In the genomic region with DNA sequence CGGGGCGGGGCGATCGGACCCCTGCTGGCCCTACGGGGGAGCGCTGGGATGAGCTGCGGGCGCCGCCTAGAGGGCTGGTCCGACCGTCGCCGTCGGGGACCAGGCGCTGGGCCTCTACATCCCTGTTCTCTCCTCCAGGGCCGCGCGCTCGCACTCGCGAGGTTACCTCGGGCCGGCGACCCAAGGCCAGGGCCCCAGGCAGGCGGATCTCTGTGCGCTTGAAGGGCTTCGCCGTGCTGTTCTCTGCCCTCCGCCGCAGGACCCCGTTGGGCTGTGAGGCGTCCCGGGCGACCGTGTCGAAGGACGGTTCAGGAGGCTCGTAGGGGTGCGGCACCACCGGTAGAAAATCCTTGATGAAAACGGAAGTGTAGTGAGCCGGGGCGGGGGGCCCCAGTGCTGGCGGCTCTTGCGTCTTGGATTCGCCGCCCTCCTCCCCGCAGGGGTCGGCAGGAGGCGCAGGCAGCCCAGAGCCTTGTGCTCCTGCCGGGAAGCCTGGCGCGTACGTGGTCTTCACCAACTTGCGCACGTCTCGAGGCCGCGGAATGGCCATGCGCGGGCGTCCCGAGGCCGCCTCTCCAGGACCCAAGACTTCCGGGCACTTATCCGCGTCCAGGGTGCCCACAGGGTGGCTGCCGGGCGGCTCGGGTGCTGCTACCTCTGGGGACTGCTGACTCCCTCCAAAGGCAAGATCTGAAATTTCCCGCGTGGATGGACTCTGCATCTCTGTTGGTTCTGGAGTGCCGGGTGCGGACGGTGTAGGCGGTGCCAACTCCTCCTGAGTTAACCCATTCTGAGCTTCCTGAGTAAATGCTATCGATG, we compare ENCODE assay signal across 8 cellular contexts. TPM values are rescaled to one million over a fixed set of nuclear protein-coding genes. Genes with fewer than 3 reads are reported as not detected.
DNase-seq lines count a peak whose midpoint lies in the region; ATAC-seq and TF ChIP-seq lines count a peak whose summit lies in the region.

No MANE protein-coding gene starts in this region.

- TF ChIP-seq CTCF in sigmoid colon (IDR thresholded peaks at IDR 0.05), result peak in 2 of 4 experiments; percentile 32 to 44

- peaks cover 29 to 50% (median 39%) of the 10 kb centered on the region in 3 donors for H3K27me3 ChIP-seq in sigmoid colon

- H3K36me3 ChIP-seq in sigmoid colon, result no peaks in the 10 kb centered on the region

- WGBS in sigmoid colon, 2 donors, result 1 to 2% methylated on average over 77 of the region's 77 CpGs

- no peak for TF ChIP-seq POLR2A in sigmoid colon (IDR thresholded peaks at IDR 0.05)

- intact Hi-C loops in Right ventricle myocardium inferior (cut with DNase I), result no loop called here
- intact Hi-C loops in sigmoid colon (cut with DNase I), result no loop called here

- ATAC-seq in GM18907 (IDR thresholded peaks at IDR 0.05; ENCODE audit: unreplicated experiment) (peak; percentile 49), HG03135 (IDR thresholded peaks at IDR 0.05; ENCODE audit: unreplicated experiment) (peak; percentile 46), Right ventricle myocardium inferior (no peak)

- H3K9me3 ChIP-seq in sigmoid colon, result no peaks in the 10 kb centered on the region

- no peak for TF ChIP-seq EP300 in sigmoid colon (IDR thresholded peaks at IDR 0.05)

- H3K4me3 ChIP-seq in sigmoid colon, result peak overlapping the region; percentile 7 to 45 (median 38)

- H3K27ac ChIP-seq in sigmoid colon, result no peak overlapping the region

- peak; percentile 68 to 69 for DNase-seq in AML-193 (lab: John Stamatoyannopoulos, UW)
- peak; percentile 80 for DNase-seq in RKO (ENCODE audit: low spot score)
- DNase-seq in activated effector memory CD4-positive, alpha-beta T cell treated with anti-CD3 and anti-CD28 coated beads, Interleukin-2, amount 50 U/mL, for 16 hours, result peak; percentile 92
- DNase-seq in Right ventricle myocardium inferior (ENCODE audit: missing footprints), result peak; percentile 87
- no peak for DNase-seq in sigmoid colon
- no peak for DNase-seq in T1000 (lab: John Stamatoyannopoulos, UW)

- peaks cover 0 to 35% (median 32%) of the 10 kb centered on the region in 4 donors for H3K4me1 ChIP-seq in sigmoid colon

RNA-seq across cellular contexts. Expression of gene PROB1, which starts 2.0 kb away (rescaled TPM):
- total RNA-seq in Right ventricle myocardium inferior (49.3 TPM), sigmoid colon (under 1 TPM; 0.16 to 0.55 (median 0.31) TPM)
- polyA plus RNA-seq in sigmoid colon, result 1 to 10 TPM in 1 of 3 donors, under 1 TPM in 2; under 0.01 to 1.8 (median 0.69) TPM

RNA-seq across cellular contexts. Expression of gene MZB1, which starts 3.2 kb away (rescaled TPM):
- total RNA-seq in Right ventricle myocardium inferior (1.2 TPM), sigmoid colon (1 to 10 TPM in 1 of 4 donors, not detected in 3; 2.2 TPM)
- polyA plus RNA-seq in sigmoid colon, result 10 to 100 TPM in 1 of 3 donors, 1 to 10 TPM in 2; 2.4 to 29.2 (median 3.9) TPM

RNA-seq across cellular contexts. Expression of gene SLC23A1, which starts 9.8 kb away (rescaled TPM):
- total RNA-seq in Right ventricle myocardium inferior (not detected), sigmoid colon (not detected)
- polyA plus RNA-seq in sigmoid colon, result 1 to 10 TPM in 2 of 3 donors, under 1 TPM in 1; 0.60 to 2.1 (median 1.7) TPM

RNA-seq across cellular contexts. Expression of gene SPATA24, which starts 11.0 kb away (rescaled TPM):
- 17.2 TPM for total RNA-seq in Right ventricle myocardium inferior
- 1 to 10 TPM; 1.4 to 7.9 (median 2.0) TPM for total RNA-seq in sigmoid colon
- 1 to 10 TPM; 7.3 to 9.0 (median 7.9) TPM for polyA plus RNA-seq in sigmoid colon

RNA-seq across cellular contexts. Expression of gene DNAJC18, which starts 46.4 kb away (rescaled TPM):
- total RNA-seq in Right ventricle myocardium inferior (7.9 TPM), sigmoid colon (10 to 100 TPM in 2 of 4 donors, 1 to 10 TPM in 2; 6.8 to 12.5 (median 10.0) TPM)
- 1 to 10 TPM; 1.2 to 2.8 (median 1.8) TPM for polyA plus RNA-seq in sigmoid colon

Comparison
In these comparisons a context has a peak if more than half of its experiments do, and no peak if none do; other contexts are left out.
1. DNase-seq: peak in AML-193 (2 of 2), RKO (single experiment), activated effector memory CD4-positive, alpha-beta T cell treated with anti-CD3 and anti-CD28 coated beads, Interleukin-2, amount 50 U/mL, for 16 hours (single experiment) and Right ventricle myocardium inferior (single experiment); none in sigmoid colon (single experiment) and T1000 (single experiment).
2. RNA of gene PROB1, which starts 2.0 kb away (total RNA-seq): 49.3 TPM in Right ventricle myocardium inferior (single experiment); 0.16 to 0.55 TPM in sigmoid colon; every median in the first group is over 10 times any median in the second.